Comparison of ENCODE assay signal across 9 cellular contexts in the genomic region with DNA sequence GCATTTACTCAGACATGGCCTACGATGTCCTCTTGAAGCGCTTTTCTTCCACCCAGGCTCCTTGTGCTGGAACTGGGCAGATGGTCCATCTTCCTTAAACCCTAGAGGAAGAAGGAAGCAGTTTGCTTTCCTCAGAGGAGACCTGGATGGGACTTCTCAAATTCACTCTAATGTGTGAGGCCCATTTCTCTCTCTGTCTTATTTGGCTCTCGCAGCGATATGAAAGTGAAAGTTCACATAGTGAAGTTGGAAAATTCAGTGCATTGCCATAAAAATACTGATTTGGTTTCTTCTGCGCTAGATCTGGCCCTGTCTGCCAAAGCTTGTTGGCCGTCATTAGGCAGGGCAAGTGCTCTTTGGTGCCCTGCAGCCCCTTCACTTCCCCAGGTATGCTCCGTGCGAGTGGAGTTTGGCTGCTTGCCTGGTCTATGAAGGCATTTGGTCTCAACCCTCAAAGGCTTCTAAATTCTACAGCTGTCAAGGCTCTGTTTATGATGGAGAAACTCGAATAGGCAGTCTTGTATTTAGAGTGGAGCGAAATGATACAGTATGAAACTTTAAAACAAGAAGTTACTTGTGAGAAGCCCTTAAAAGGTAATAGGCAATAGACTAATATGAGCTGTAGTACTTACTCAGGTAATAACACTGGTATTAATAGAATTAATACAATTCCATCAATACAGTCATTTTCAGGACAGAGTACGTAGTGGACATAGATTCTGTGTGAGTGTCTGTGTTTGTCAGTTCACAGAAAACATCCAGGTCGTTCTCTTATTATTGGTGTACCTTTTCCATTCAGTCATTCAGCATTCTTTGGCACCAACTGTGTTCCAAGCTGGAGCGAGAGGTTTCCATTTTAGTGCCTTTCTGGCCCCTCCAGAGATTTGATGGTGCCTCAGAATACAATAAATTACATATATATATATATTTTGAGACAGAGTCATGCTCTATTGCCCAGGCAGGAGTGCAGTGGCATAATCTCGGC. TPM values are rescaled to one million over a fixed set of nuclear protein-coding genes. Genes with fewer than 3 reads are reported as not detected.
DNase-seq lines count a peak whose midpoint lies in the region; ATAC-seq and TF ChIP-seq lines count a peak whose summit lies in the region.
"Had no signal": no experiment of that assay in that cellular context is flagged by ENCODE, and none has a peak within 500 bp of the region (broad histone marks: within the 10 kb centered on the region; RNA-seq: fewer than 3 reads in every experiment).

No MANE protein-coding gene starts in this region.

- no peaks in the 10 kb centered on the region for H3K27me3 ChIP-seq in mammary epithelial cell (ENCODE audit: insufficient read depth, low read length)

- peak overlapping the region; percentile 63 to 83 for H3K4me3 Mint-ChIP-seq in CD14-positive monocyte
- H3K4me3 Mint-ChIP-seq in naive B cell = peak overlapping the region; percentile 54 to 84 (median 74)

- H3K27ac ChIP-seq in mammary epithelial cell (ENCODE audit: insufficient read depth, low read depth, low read length) = peak overlapping the region; percentile 6

- intact Hi-C loops in CD14-positive monocyte (cut with micrococcal nuclease) = no loop called here
- intact Hi-C loops in mammary epithelial cell (cut with micrococcal nuclease) = no loop called here

- dilution Hi-C loops in mammary epithelial cell (cut with HindIII; ENCODE audit: low sequenced_read_pairs) = loop anchor here (5.0 kb wide), 2 partner anchors 45 to 85 kb away; no protein-coding TSS in a partner anchor

- H3K4me2 ChIP-seq in mammary epithelial cell (ENCODE audit: insufficient read depth, low read depth, low read length) = peak overlapping the region; percentile 97

- peaks cover 18% of the 10 kb centered on the region for H4K20me1 ChIP-seq in mammary epithelial cell (ENCODE audit: insufficient read depth, low read length)

- peaks cover 95% of the 10 kb centered on the region for H3K79me2 ChIP-seq in mammary epithelial cell (ENCODE audit: insufficient read depth, low read length)

- H3K27ac Mint-ChIP-seq in CD14-positive monocyte (peak overlapping the region; percentile 66 to 91 (median 85)), naive B cell (peak overlapping the region; percentile 29 to 89 (median 82))

- no peak overlapping the region for H3K9ac ChIP-seq in mammary epithelial cell (ENCODE audit: insufficient read depth, low read length)

- H3K4me1 ChIP-seq in mammary epithelial cell (ENCODE audit: insufficient read depth, low read length) = peaks cover 28% of the 10 kb centered on the region

- H3K4me1 Mint-ChIP-seq in CD14-positive monocyte = peaks cover 66% of the 10 kb centered on the region
- peaks cover 66 to 87% (median 74%) of the 10 kb centered on the region in 3 donors for H3K4me1 Mint-ChIP-seq in naive B cell

- no peaks in the 10 kb centered on the region for H3K9me3 ChIP-seq in mammary epithelial cell (replicated peaks; ENCODE audit: insufficient read depth, low read length)

- 39% methylated on average over 13 of the region's 14 CpGs for WGBS in mammary epithelial cell (ENCODE audit: low coverage, missing lambda C conversion rate)

- ATAC-seq in HG02885 (IDR thresholded peaks at IDR 0.05; ENCODE audit: poor library complexity, unreplicated experiment) (peak; percentile 41), naive B cell (ENCODE audit: low read depth in 2 of 2) (peak; percentile 57 to 59)

- CTCF ChIA-PET in mammary epithelial cell (lab: Charles Lee; ENCODE audit: low non-redundant PET) = no interaction called here

- in situ Hi-C loops in mammary epithelial cell (cut with MboI; ENCODE audit: low sequenced_read_pairs in 2 of 2) = no loop called here

- no peak overlapping the region for H2AFZ ChIP-seq in mammary epithelial cell (ENCODE audit: low read depth, low read length)

- no peaks in the 10 kb centered on the region for H3K36me3 ChIP-seq in mammary epithelial cell (ENCODE audit: insufficient read depth, low read length)

- no peak for DNase-seq in CD14-positive monocyte (ENCODE audit: low spot score)
- no peak for DNase-seq in mammary epithelial cell
- DNase-seq in naive B cell = peak; percentile 12
- DNase-seq in H4 (ENCODE audit: low spot score) = no peak
- DNase-seq in anterior cingulate cortex (lab: John Stamatoyannopoulos, UW) = no peak
- DNase-seq in mesenteric fat pad (ENCODE audit: low spot score) = no peak
- DNase-seq in SW 1271 (lab: John Stamatoyannopoulos, UW) = no peak

- H3K9me3 Mint-ChIP-seq in CD14-positive monocyte = no peaks in the 10 kb centered on the region
- H3K9me3 Mint-ChIP-seq in naive B cell = no peaks in the 10 kb centered on the region

- H3K36me3 Mint-ChIP-seq in CD14-positive monocyte (peaks cover 20 to 26% of the 10 kb centered on the region in 2 donors), naive B cell (peaks cover 0 to 3% of the 10 kb centered on the region in 2 donors)

- no peak for TF ChIP-seq CTCF in CD14-positive monocyte (IDR thresholded peaks at IDR 0.05)
- no peak for TF ChIP-seq CTCF in mammary epithelial cell (conservative IDR thresholded peaks at IDR 0.05 in 1 of 2, IDR thresholded peaks at IDR 0.05 in 1 of 2; ENCODE audit: extremely low read depth in 1 of 2, insufficient read depth in 1 of 2, low read depth in 1 of 2, low read length in 2 of 2)

- peak overlapping the region; percentile 7 to 47 (median 28) for H3K4me3 ChIP-seq in mammary epithelial cell (replicated peaks in 1 of 3; ENCODE audit: insufficient read depth in 1 of 3, low read depth in 2 of 3, low read length in 3 of 3)

- H3K27me3 Mint-ChIP-seq in CD14-positive monocyte (ENCODE audit: low read depth in 3 of 3) (peaks cover 0 to 1% (median 0%) of the 10 kb centered on the region in 3 donors), naive B cell (no peaks in the 10 kb centered on the region)

- no TSS peak for BruUV-seq in mammary epithelial cell (replicated peaks; lab: Mats Ljungman, UMichigan)

RNA-seq across cellular contexts. Expression of a gene that starts 20.5 kb away (rescaled TPM):
- polyA plus RNA-seq in CD14-positive monocyte = 10 to 100 TPM; 46.4 to 47.2 TPM
- total RNA-seq in mammary epithelial cell = 100 to 1,000 TPM in 1 of 2 donors, 10 to 100 TPM in 1; 46.0 to 126 TPM
- polyA plus RNA-seq in mammary epithelial cell = 105 TPM
- polyA minus RNA-seq in mammary epithelial cell = 85.1 TPM
- polyA plus RNA-seq in naive B cell (ENCODE audit: low read depth in 6 of 6) = 10 to 100 TPM; 41.1 to 59.6 (median 50.9) TPM
- total RNA-seq in H4 (2014; rRNA removed; shearing (Covaris generic)) = 60.1 and 68.0 TPM in 2 replicates
- total RNA-seq in mesenteric fat pad = 133 TPM

RNA-seq across cellular contexts. Expression of a gene that starts 35.2 kb away (rescaled TPM):
- polyA plus RNA-seq in CD14-positive monocyte (10 to 100 TPM; 11.6 to 16.9 TPM), mammary epithelial cell (15.8 TPM), naive B cell (ENCODE audit: low read depth in 6 of 6) (10 to 100 TPM; 17.9 to 33.5 (median 21.9) TPM)
- total RNA-seq in mammary epithelial cell (10 to 100 TPM; 19.8 to 21.4 TPM), mesenteric fat pad (16.1 TPM)
- 22.9 TPM for polyA minus RNA-seq in mammary epithelial cell
- 9.6 and 11.4 TPM in 2 replicates for total RNA-seq in H4 (2014; rRNA removed; shearing (Covaris generic))

RNA-seq across cellular contexts. Expression of a gene that starts 49.7 kb away (rescaled TPM):
- polyA plus RNA-seq in CD14-positive monocyte = not detected
- total RNA-seq in mammary epithelial cell = not detected
- polyA plus RNA-seq in mammary epithelial cell = not detected
- polyA minus RNA-seq in mammary epithelial cell = not detected
- polyA plus RNA-seq in naive B cell (ENCODE audit: low read depth in 6 of 6) = not detected
- not detected in 2 replicates for total RNA-seq in H4 (2014; rRNA removed; shearing (Covaris generic))
- total RNA-seq in mesenteric fat pad = not detected
- total RNA-seq: bronchial epithelial cell had no signal

RNA-seq across cellular contexts. Expression of a gene that starts 53.0 kb away (rescaled TPM):
- polyA plus RNA-seq in CD14-positive monocyte (100 to 1,000 TPM; 183 to 223 TPM), mammary epithelial cell (67.3 TPM), naive B cell (ENCODE audit: low read depth in 6 of 6) (100 to 1,000 TPM; 103 to 152 (median 134) TPM)
- total RNA-seq in mammary epithelial cell (10 to 100 TPM; 55.1 to 75.8 TPM), mesenteric fat pad (49.7 TPM)
- polyA minus RNA-seq in mammary epithelial cell = 52.4 TPM
- 55.5 and 56.9 TPM in 2 replicates for total RNA-seq in H4 (2014; rRNA removed; shearing (Covaris generic))
